8 cellular contexts compared by ENCODE assay signal in genomic region chr10:84267503-84268126, GRCh38. TPM values are rescaled to one million over a fixed set of nuclear protein-coding genes. Genes with fewer than 3 reads are reported as not detected.
DNase-seq lines count a peak whose midpoint lies in the region; ATAC-seq, FAIRE-seq and TF ChIP-seq lines count a peak whose summit lies in the region.

No MANE protein-coding gene starts in this region.

- ATAC-seq in HG03520 (IDR thresholded peaks at IDR 0.05; ENCODE audit: unreplicated experiment), result peak; percentile 70

- peak; percentile 88 for FAIRE-seq in GM12891 (lab: Jason Lieb, UNC)

- no peak for TF ChIP-seq POLR2A in GM12891 (IDR thresholded peaks at IDR 0.05; ENCODE audit: low read depth, low read length)

- DNase-seq in GM12891 (ENCODE audit: insufficient read length, low spot score) (no peak), T-helper 1 cell (peak in 4 of 5 donors; percentile 27 to 76 (median 40)), amniotic stem cell (lab: John Stamatoyannopoulos, UW) (peak; percentile 47), iris pigment epithelial cell (ENCODE audit: low read depth) (peak; percentile 70), NCI-H1105 (lab: John Stamatoyannopoulos, UW) (no peak), cerebellum (ENCODE audit: low spot score) (no peak)
- DNase-seq in stimulated activated CD4-positive, alpha-beta T cell treated with anti-CD3 and anti-CD28 coated beads, TNF-alpha, amount 100 ng/mL, for 48 hours (ENCODE audit: low read depth in 3 of 3), result peak; percentile 59 to 76 (median 70)

TF ChIP-seq in GM12891, 5 proteins besides CTCF, POLR2A, EP300 and RAD21:
- no peak for TF ChIP-seq TAF1 (IDR thresholded peaks at IDR 0.05; ENCODE audit: low read depth, low read length)
- no peak for TF ChIP-seq POU2F2 (IDR thresholded peaks at IDR 0.05; ENCODE audit: low read depth, low read length)
- no peak for TF ChIP-seq SPI1 (IDR thresholded peaks at IDR 0.05; ENCODE audit: low read depth, low read length)
- TF ChIP-seq PAX5 (IDR thresholded peaks at IDR 0.05; ENCODE audit: insufficient read depth, low read length, severe bottlenecking), result no peak
- TF ChIP-seq POLR2AphosphoS5 (IDR thresholded peaks at IDR 0.05; ENCODE audit: low read depth, low read length), result no peak
TF ChIP-seq in GM12891: peak in this region for 0.

RNA-seq across cellular contexts. Expression of gene RGR, which starts 22.8 kb away (rescaled TPM):
- not detected for polyA plus RNA-seq in GM12891 (2012; ENCODE audit: low read depth, missing spikeins)
- total RNA-seq in cerebellum, result 0.91 TPM

RNA-seq across cellular contexts. Expression of gene LRIT1, which starts 26.3 kb away (rescaled TPM):
- polyA plus RNA-seq in GM12891 (2012; ENCODE audit: low read depth, missing spikeins), result not detected
- total RNA-seq in cerebellum, result not detected

RNA-seq across cellular contexts. Expression of gene LRIT2, which starts 42.3 kb away (rescaled TPM):
- not detected for polyA plus RNA-seq in GM12891 (2012; ENCODE audit: low read depth, missing spikeins)
- not detected for total RNA-seq in cerebellum

Comparison
In these comparisons a context has a peak if more than half of its experiments do, and no peak if none do; other contexts are left out.
1. DNase-seq: peak in T-helper 1 cell (4 of 5), amniotic stem cell (single experiment), iris pigment epithelial cell (single experiment) and stimulated activated CD4-positive, alpha-beta T cell treated with anti-CD3 and anti-CD28 coated beads, TNF-alpha, amount 100 ng/mL, for 48 hours (3 of 3); none in GM12891 (single experiment), NCI-H1105 (single experiment) and cerebellum (single experiment).